16 cellular contexts compared by ENCODE assay signal in genomic region chr20:38569747-38570519, GRCh38. TPM values are rescaled to one million over a fixed set of nuclear protein-coding genes. Genes with fewer than 3 reads are reported as not detected.
"Had no signal": no experiment of that assay in that cellular context is flagged by ENCODE, and none has a peak within 500 bp of the region (broad histone marks: within the 10 kb centered on the region; RNA-seq: fewer than 3 reads in every experiment).

No MANE protein-coding gene starts in this region.

- H3K4me1 Mint-ChIP-seq: activated B cell treated with CpG ODN at 0.5 μM for 24 hours; activated CD4-positive, alpha-beta T cell treated with anti-CD3 and anti-CD28 coated beads, Interleukin-2, amount 10 ng/mL, durations not matched to agents 7 days and 5 days; activated naive CD8-positive, alpha-beta T cell treated with anti-CD3 and anti-CD28 coated beads, Interleukin-2, amount 10 ng/mL, durations not matched to agents 7 days and 5 days; naive B cell; stimulated activated effector memory CD8-positive, alpha-beta T cell treated with anti-CD3 and anti-CD28 coated beads, Interleukin-12 subunit alpha, Interleukin-12 subunit beta, amount 100 ng/mL, for 72 hours had no signal

- H3K9me3 Mint-ChIP-seq: activated B cell treated with CpG ODN at 0.5 μM for 24 hours; activated CD4-positive, alpha-beta T cell treated with anti-CD3 and anti-CD28 coated beads, Interleukin-2, amount 10 ng/mL, durations not matched to agents 7 days and 5 days; activated naive CD8-positive, alpha-beta T cell treated with anti-CD3 and anti-CD28 coated beads, Interleukin-2, amount 10 ng/mL, durations not matched to agents 7 days and 5 days; naive B cell; stimulated activated effector memory CD8-positive, alpha-beta T cell treated with anti-CD3 and anti-CD28 coated beads, Interleukin-12 subunit alpha, Interleukin-12 subunit beta, amount 100 ng/mL, for 72 hours had no signal

- H3K27ac Mint-ChIP-seq: activated B cell treated with CpG ODN at 0.5 μM for 24 hours; activated naive CD8-positive, alpha-beta T cell treated with anti-CD3 and anti-CD28 coated beads, Interleukin-2, amount 10 ng/mL, durations not matched to agents 7 days and 5 days had no signal

- DNase-seq: activated B cell treated with CpG ODN at 0.5 μM for 24 hours; activated CD4-positive, alpha-beta T cell treated with anti-CD3 and anti-CD28 coated beads, Interleukin-2, amount 10 ng/mL, durations not matched to agents 7 days and 5 days; activated gamma-delta T cell; activated naive CD8-positive, alpha-beta T cell treated with anti-CD3 and anti-CD28 coated beads, Interleukin-2, amount 10 ng/mL, durations not matched to agents 7 days and 5 days; naive B cell; posterior cingulate gyrus; substantia nigra; T-helper 1 cell; transverse colon had no signal

- FAIRE-seq: endometrium had no signal

- H3K4me3 Mint-ChIP-seq: activated B cell treated with CpG ODN at 0.5 μM for 24 hours; activated CD4-positive, alpha-beta T cell treated with anti-CD3 and anti-CD28 coated beads, Interleukin-2, amount 10 ng/mL, durations not matched to agents 7 days and 5 days; activated naive CD8-positive, alpha-beta T cell treated with anti-CD3 and anti-CD28 coated beads, Interleukin-2, amount 10 ng/mL, durations not matched to agents 7 days and 5 days; naive B cell; stimulated activated effector memory CD8-positive, alpha-beta T cell treated with anti-CD3 and anti-CD28 coated beads, Interleukin-12 subunit alpha, Interleukin-12 subunit beta, amount 100 ng/mL, for 72 hours had no signal

- ATAC-seq: esophagus mucosa; stimulated activated effector memory CD8-positive, alpha-beta T cell treated with anti-CD3 and anti-CD28 coated beads, Interleukin-12 subunit alpha, Interleukin-12 subunit beta, amount 100 ng/mL, for 72 hours had no signal

- H3K27me3 Mint-ChIP-seq: activated B cell treated with CpG ODN at 0.5 μM for 24 hours; activated CD4-positive, alpha-beta T cell treated with anti-CD3 and anti-CD28 coated beads, Interleukin-2, amount 10 ng/mL, durations not matched to agents 7 days and 5 days; activated naive CD8-positive, alpha-beta T cell treated with anti-CD3 and anti-CD28 coated beads, Interleukin-2, amount 10 ng/mL, durations not matched to agents 7 days and 5 days; naive B cell had no signal

RNA-seq across cellular contexts. Expression of gene ADIG, which starts 11.1 kb away (rescaled TPM):
- total RNA-seq: activated B cell treated with CpG ODN at 0.5 μM for 24 hours; activated CD4-positive, alpha-beta T cell treated with anti-CD3 and anti-CD28 coated beads, Interleukin-2, amount 10 ng/mL, durations not matched to agents 7 days and 5 days; activated naive CD8-positive, alpha-beta T cell treated with anti-CD3 and anti-CD28 coated beads, Interleukin-2, amount 10 ng/mL, durations not matched to agents 7 days and 5 days; ascending aorta; esophagus mucosa; fibroblast of villous mesenchyme; lung; skeletal muscle tissue; transverse colon had no signal
- polyA plus RNA-seq: lung had no signal

RNA-seq across cellular contexts. Expression of gene ARHGAP40, which starts 31.7 kb away (rescaled TPM):
- total RNA-seq: activated B cell treated with CpG ODN at 0.5 μM for 24 hours; activated CD4-positive, alpha-beta T cell treated with anti-CD3 and anti-CD28 coated beads, Interleukin-2, amount 10 ng/mL, durations not matched to agents 7 days and 5 days; activated naive CD8-positive, alpha-beta T cell treated with anti-CD3 and anti-CD28 coated beads, Interleukin-2, amount 10 ng/mL, durations not matched to agents 7 days and 5 days; ascending aorta; fibroblast of villous mesenchyme; skeletal muscle tissue; transverse colon had no signal
